In the genomic region with DNA sequence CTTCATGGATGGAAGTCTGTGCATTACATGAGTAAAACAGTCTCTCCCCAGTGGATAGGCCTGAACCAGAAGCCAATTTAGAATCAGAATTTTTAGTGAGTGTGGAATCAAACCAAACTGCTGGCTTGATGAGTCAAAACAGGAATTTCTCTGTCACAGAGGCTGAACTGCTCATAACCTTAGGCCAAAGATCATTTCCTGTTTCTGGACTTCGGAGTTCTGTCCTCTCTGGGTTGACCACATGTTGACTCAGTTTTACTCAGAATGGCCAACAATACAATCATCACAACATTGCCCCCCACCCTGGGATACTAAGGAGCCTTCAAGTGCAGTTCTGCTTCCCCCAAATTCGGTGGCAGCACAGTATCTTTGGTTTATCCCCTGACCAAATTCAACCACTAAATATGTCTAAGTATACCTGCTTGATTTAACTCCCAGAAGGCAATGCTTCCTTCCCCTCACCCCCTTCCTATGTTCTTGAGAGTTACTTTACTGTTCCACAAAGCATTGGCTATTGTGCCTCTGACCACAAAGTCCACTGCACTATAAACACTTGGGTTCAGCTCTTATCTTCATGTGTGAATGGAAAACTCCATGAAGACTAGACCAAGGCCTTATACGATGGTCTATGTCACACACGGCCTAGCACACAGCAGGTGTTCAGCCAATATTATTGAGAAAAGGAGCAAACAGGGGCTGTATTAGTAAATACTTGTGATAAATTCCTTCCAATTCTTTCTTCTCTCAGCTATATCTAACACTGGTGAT, we compare ENCODE assay signal across 9 cellular contexts.
DNase-seq lines count a peak whose midpoint lies in the region; ATAC-seq and TF ChIP-seq lines count a peak whose summit lies in the region.
"Had no signal": no experiment of that assay in that cellular context is flagged by ENCODE, and none has a peak within 500 bp of the region (broad histone marks: within the 10 kb centered on the region; RNA-seq: fewer than 3 reads in every experiment).

No MANE protein-coding gene starts in this region.

- TF ChIP-seq CTCF in GM12865 (IDR thresholded peaks at IDR 0.05; ENCODE audit: insufficient read depth, low read depth, low read length, missing control alignments) (no peak), epithelial cell of proximal tubule (conservative IDR thresholded peaks at IDR 0.05; ENCODE audit: low read depth, low read length) (no peak)

- peak; percentile 87 for DNase-seq in GM12865 (ENCODE audit: low read depth)
- peak; percentile 50 for DNase-seq in epithelial cell of proximal tubule (ENCODE audit: low read depth)
- no peak for DNase-seq in mesenteric fat pad (ENCODE audit: low spot score)
- DNase-seq in GM03348 (ENCODE audit: low spot score) = no peak
- no peak for DNase-seq in HUDEP-2 (lab: John Stamatoyannopoulos, UW; ENCODE audit: unreplicated experiment in 76 of 76)
- DNase-seq in H4 (ENCODE audit: low spot score) = no peak
- DNase-seq: T-cell had no signal

- H3K4me3 ChIP-seq in GM12865 (ENCODE audit: low read depth, low read length) (no peak overlapping the region), epithelial cell of proximal tubule (ENCODE audit: low read depth, low read length) (no peak overlapping the region)

- ATAC-seq in GM21381 (IDR thresholded peaks at IDR 0.05; ENCODE audit: unreplicated experiment) = peak; percentile 97
- peak; percentile 91 for ATAC-seq in HG03139 (IDR thresholded peaks at IDR 0.05; ENCODE audit: unreplicated experiment)
- ATAC-seq: T-cell had no signal

Comparison
In these comparisons a context has a peak if more than half of its experiments do, and no peak if none do; other contexts are left out.
1. DNase-seq: peak in GM12865 (single experiment) and epithelial cell of proximal tubule (single experiment); none in mesenteric fat pad (single experiment), GM03348 (single experiment), HUDEP-2 (0 of 76) and H4 (single experiment).